ENCODE assay signal across 11 cellular contexts in the genomic region with DNA sequence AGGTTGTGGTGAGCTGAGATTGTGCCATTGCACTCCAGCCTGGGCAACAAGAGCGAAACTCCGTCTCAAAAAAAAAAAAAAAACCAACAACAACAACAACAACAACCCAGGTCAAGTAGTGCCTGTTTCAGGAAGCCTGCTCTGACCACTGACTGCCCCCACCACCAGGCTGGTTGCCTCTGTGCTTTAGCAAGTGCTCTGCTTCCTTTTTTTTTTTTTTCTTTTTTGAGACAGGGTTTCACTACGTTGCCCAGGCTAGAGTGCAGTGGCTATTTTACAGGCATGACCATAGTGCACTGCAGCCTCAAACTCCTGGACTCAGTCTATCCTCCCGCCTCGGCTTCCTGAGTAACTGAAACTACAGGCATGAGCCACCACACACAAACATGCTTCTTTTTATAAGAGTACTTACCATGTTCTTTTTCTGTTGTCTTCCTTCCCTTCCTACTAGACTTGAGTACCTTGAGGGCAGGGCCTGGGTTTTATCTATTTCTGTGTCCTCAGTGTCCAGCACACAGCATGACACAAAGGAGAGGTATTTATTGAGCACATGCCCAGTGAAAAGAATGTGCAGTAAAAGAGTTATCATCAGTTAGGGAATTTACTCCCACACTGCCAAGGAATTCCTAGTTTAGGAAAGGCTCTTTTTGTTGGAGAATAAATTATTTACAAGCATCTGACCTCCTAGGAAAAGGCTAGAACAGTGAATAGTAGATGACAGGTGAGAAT. TPM values are rescaled to one million over a fixed set of nuclear protein-coding genes. Genes with fewer than 3 reads are reported as not detected.
DNase-seq lines count a peak whose midpoint lies in the region; ATAC-seq, FAIRE-seq and TF ChIP-seq lines count a peak whose summit lies in the region.
"Had no signal": no experiment of that assay in that cellular context is flagged by ENCODE, and none has a peak within 500 bp of the region (broad histone marks: within the 10 kb centered on the region; RNA-seq: fewer than 3 reads in every experiment).

No MANE protein-coding gene starts in this region.

- H3K4me2 ChIP-seq in HCT116 (ENCODE audit: low read length) (peak overlapping the region; percentile 63), MM.1S (ENCODE audit: low read depth, low read length) (no peak overlapping the region)

- no peaks in the 10 kb centered on the region for H4K20me1 ChIP-seq in HCT116 (ENCODE audit: insufficient read depth)
- H4K20me1 ChIP-seq in MM.1S (ENCODE audit: insufficient read depth, low read length), result no peaks in the 10 kb centered on the region

- DNase-seq in HCT116 (ENCODE audit: low read depth, low spot score) (no peak), SK-MEL-5 (ENCODE audit: low read depth, low spot score) (peak; percentile 27), glomerular visceral epithelial cell (ENCODE audit: extremely low spot score) (peak; percentile 54), small intestine (peak; percentile 64), erythroblast (lab: John Stamatoyannopoulos, UW) (no peak), MM.1S (no peak)
- DNase-seq: dermis blood vessel endothelial cell, NCI-H1930 had no signal

- RAD21 ChIA-PET in HCT116 (lab: Charles Lee; ENCODE audit: low non-redundant PET in 1 of 2, low total read pairs in 2 of 2, uncharacterized antibody in 2 of 2, unreplicated experiment in 2 of 2), result no interaction called here

- peak overlapping the region; percentile 2; the same call in 1 of the 2 replicates for H3K9ac ChIP-seq in HCT116 (ENCODE audit: low read length)
- H3K9ac ChIP-seq in MM.1S (ENCODE audit: low read length), result no peak overlapping the region

- no peak for FAIRE-seq in small intestine (lab: Jason Lieb, UNC)

- peak overlapping the region; percentile 66 for H2AFZ ChIP-seq in HCT116 (ENCODE audit: low read depth, low read length, poor library complexity, severe bottlenecking)
- H2AFZ ChIP-seq in MM.1S (ENCODE audit: low read length), result no peak overlapping the region

- intact Hi-C loops in HCT116 (cut with micrococcal nuclease), result loop anchor here (10.0 kb wide), 1 partner anchor 117 kb away; no protein-coding TSS in a partner anchor

- H3K79me2 ChIP-seq in HCT116 (ENCODE audit: insufficient read depth, low read length) (no peaks in the 10 kb centered on the region), MM.1S (ENCODE audit: low read length) (no peaks in the 10 kb centered on the region)

- ATAC-seq in HCT116, result peak; percentile 77
- no peak for ATAC-seq in GM19455 (IDR thresholded peaks at IDR 0.05; ENCODE audit: unreplicated experiment)
- ATAC-seq in GM19023 (IDR thresholded peaks at IDR 0.05; ENCODE audit: unreplicated experiment), result no peak

- H3K4me1 ChIP-seq in HCT116 (ENCODE audit: control insufficient read depth in 1 of 2, insufficient read depth in 2 of 2, low read length in 2 of 2), result peaks cover 8 to 29% of the 10 kb centered on the region in 2 experiments
- H3K4me1 ChIP-seq in small intestine (ENCODE audit: control insufficient read depth in 2 of 2, insufficient read depth in 1 of 2, low read depth in 1 of 2, low read length in 1 of 2), result no peaks in the 10 kb centered on the region
- H3K4me1 ChIP-seq in MM.1S (ENCODE audit: low read length), result 0 out of 2 replicates have a peak, but pooled peaks cover 3% of the 10 kb centered on the region

- no peaks in the 10 kb centered on the region for H3K9me2 ChIP-seq in HCT116 (ENCODE audit: insufficient read depth)
- no peaks in the 10 kb centered on the region for H3K9me2 ChIP-seq in MM.1S (replicated peaks; ENCODE audit: insufficient read depth, low read length)

- no peak for TF ChIP-seq RAD21 in HCT116 (IDR thresholded peaks at IDR 0.05; ENCODE audit: low read depth)

- H3K9me3 ChIP-seq in HCT116 (ENCODE audit: control insufficient read depth in 1 of 2, insufficient read depth in 1 of 2, low read depth in 1 of 2, low read length in 2 of 2), result no peaks in the 10 kb centered on the region
- H3K9me3 ChIP-seq in small intestine (ENCODE audit: control insufficient read depth, low read depth), result no peaks in the 10 kb centered on the region
- H3K9me3 ChIP-seq in MM.1S (replicated peaks; ENCODE audit: insufficient read depth, low read length), result no peaks in the 10 kb centered on the region

- 77 to 90% (median 77%) methylated on average over 5 of the region's 5 CpGs for WGBS in small intestine, 3 donors

- H3K4me3 ChIP-seq in HCT116 (replicated peaks in 1 of 2; ENCODE audit: low read depth in 1 of 2, low read length in 2 of 2) (no peak overlapping the region), small intestine (ENCODE audit: low read depth in 1 of 2, low read length in 2 of 2) (no peak overlapping the region), MM.1S (ENCODE audit: low read length) (no peak overlapping the region)
- H3K4me3 ChIP-seq: SK-N-MC had no signal

- H3K27ac ChIP-seq in HCT116 (ENCODE audit: low read depth, low read length), result peak overlapping the region; percentile 31; the same call in 1 of the 2 replicates
- peak overlapping the region in 1 of 2 donors; percentile 16 for H3K27ac ChIP-seq in small intestine (ENCODE audit: low read depth in 1 of 2, low read length in 1 of 2)
- H3K27ac ChIP-seq in MM.1S (ENCODE audit: low read length), result no peak overlapping the region
- H3K27ac ChIP-seq: SK-N-MC had no signal

- H3K27me3 ChIP-seq in HCT116 (ENCODE audit: insufficient read depth, low read length) (no peaks in the 10 kb centered on the region), small intestine (ENCODE audit: control insufficient read depth in 2 of 2, insufficient read depth in 2 of 2, low read length in 2 of 2) (no peaks in the 10 kb centered on the region), MM.1S (replicated peaks; ENCODE audit: insufficient read depth, low read length) (no peaks in the 10 kb centered on the region)

- H3F3A ChIP-seq in MM.1S (ENCODE audit: insufficient read depth, low read length), result peaks cover 5% of the 10 kb centered on the region

- TF ChIP-seq POLR2A in HCT116 (IDR thresholded peaks at IDR 0.05; ENCODE audit: borderline replicate concordance, extremely low read depth, insufficient read depth, insufficient read length), result no peak
- TF ChIP-seq POLR2A in erythroblast (IDR thresholded peaks at IDR 0.05; ENCODE audit: low read length), result no peak

- POLR2A ChIA-PET in HCT116 (lab: Charles Lee), result no interaction called here

- CTCF ChIA-PET in HCT116 (lab: Charles Lee), result no interaction called here

- no TSS peak for BruUV-seq in HCT116 (replicated peaks; lab: Mats Ljungman, UMichigan)

- in situ Hi-C loops in SK-MEL-5 (cut with HindIII; ENCODE audit: low pct_unique_long_range_greater_than_20kb, low sequenced_read_pairs), result no loop called here

- no peaks in the 10 kb centered on the region for H3K36me3 ChIP-seq in HCT116 (ENCODE audit: control insufficient read depth in 1 of 2, insufficient read depth in 2 of 2, low read length in 2 of 2)
- no peaks in the 10 kb centered on the region for H3K36me3 ChIP-seq in small intestine (ENCODE audit: control insufficient read depth in 2 of 2, insufficient read depth in 2 of 2, low read length in 2 of 2)
- H3K36me3 ChIP-seq in MM.1S (replicated peaks; ENCODE audit: insufficient read depth, low read length), result no peaks in the 10 kb centered on the region

- no peak for TF ChIP-seq CTCF in HCT116 (IDR thresholded peaks at IDR 0.05 in 2 of 3, conservative IDR thresholded peaks at IDR 0.05 in 1 of 3; ENCODE audit: borderline replicate concordance in 1 of 3, insufficient read depth in 1 of 3, low read depth in 2 of 3, low read length in 2 of 3)
- no peak for TF ChIP-seq CTCF in MM.1S (IDR thresholded peaks at IDR 0.05; ENCODE audit: low read length)

TF ChIP-seq in HCT116, 20 proteins besides CTCF, POLR2A, EP300 and RAD21 (continues in another document):
- TF ChIP-seq REST (IDR thresholded peaks at IDR 0.05; ENCODE audit: low read depth) (no peak), FOSL1 (IDR thresholded peaks at IDR 0.05; ENCODE audit: low read depth) (0 out of 2 replicates have a peak, but pooled peaks have one; percentile 11), CEBPB (IDR thresholded peaks at IDR 0.05; ENCODE audit: low read depth) (no peak), SRF (IDR thresholded peaks at IDR 0.05; ENCODE audit: low read depth) (no peak), JUND (IDR thresholded peaks at IDR 0.05) (no peak)

RNA-seq across cellular contexts. Expression of gene COA7, which starts 9.9 kb away (rescaled TPM):
- total RNA-seq in HCT116 (2021; ENCODE audit: unreplicated experiment), result 43.6 TPM
- polyA plus RNA-seq in HCT116 (2012), result 19.1 and 19.5 TPM in 2 replicates
- total RNA-seq in SK-MEL-5 (2014; rRNA removed; shearing (Covaris generic)), result 13.1 and 14.0 TPM in 2 replicates
- 17.9 and 24.4 TPM in 2 replicates for polyA plus RNA-seq in SK-MEL-5 (2015; cell fraction: cytosol; rRNA removed)
- 7.6 and 11.5 TPM in 2 replicates for polyA plus RNA-seq in SK-MEL-5 (2015; cell fraction: nucleus; rRNA removed)
- polyA plus RNA-seq in small intestine, result 10 to 100 TPM; 11.6 to 14.0 (median 13.8) TPM

RNA-seq across cellular contexts. Expression of gene ZYG11B, which starts 18.2 kb away (rescaled TPM):
- 20.7 TPM for total RNA-seq in HCT116 (2021; ENCODE audit: unreplicated experiment)
- 4.1 and 4.6 TPM in 2 replicates for polyA plus RNA-seq in HCT116 (2012)
- 25.3 and 26.6 TPM in 2 replicates for total RNA-seq in SK-MEL-5 (2014; rRNA removed; shearing (Covaris generic))
- polyA plus RNA-seq in SK-MEL-5 (2015; cell fraction: cytosol; rRNA removed), result 14.4 and 20.8 TPM in 2 replicates
- polyA plus RNA-seq in SK-MEL-5 (2015; cell fraction: nucleus; rRNA removed), result 8.4 and 10.1 TPM in 2 replicates
- polyA plus RNA-seq in small intestine, result 1 to 10 TPM; 3.6 to 6.0 (median 5.1) TPM

Comparison
In these comparisons a context has a peak if more than half of its experiments do, and no peak if none do; other contexts are left out.
1. DNase-seq: peak in SK-MEL-5 (single experiment), glomerular visceral epithelial cell (single experiment) and small intestine (single experiment); none in HCT116 (single experiment), erythroblast (0 of 2) and MM.1S (single experiment).